Comparison of ENCODE assay signal across 1 cellular context in genomic region chr16:2671741-2672140, GRCh38.
TF ChIP-seq lines count a peak whose summit lies in the region.

No MANE protein-coding gene starts in this region.

TF ChIP-seq in K562, 482 proteins besides CTCF, POLR2A, EP300 and RAD21:
- TF ChIP-seq ZNF395 (CRISPR knock-in tag; IDR thresholded peaks at IDR 0.05) = no peak
- no peak for TF ChIP-seq SRF (CRISPR knock-in tag; IDR thresholded peaks at IDR 0.05)
- TF ChIP-seq BCOR (IDR thresholded peaks at IDR 0.05) = no peak
- no peak for TF ChIP-seq RNF2 (IDR thresholded peaks at IDR 0.05)
- no peak for TF ChIP-seq FIP1L1 (IDR thresholded peaks at IDR 0.05; ENCODE audit: low read depth, low read length, poor library complexity, severe bottlenecking)
- TF ChIP-seq ZNF41 (CRISPR knock-in tag; conservative IDR thresholded peaks at IDR 0.05) = no peak
- no peak for TF ChIP-seq MTA1 (IDR thresholded peaks at IDR 0.05; ENCODE audit: borderline replicate concordance)
- TF ChIP-seq ZNF143 (CRISPR knock-in tag; IDR thresholded peaks at IDR 0.05) = no peak
- TF ChIP-seq ZBTB17 (CRISPR knock-in tag; IDR thresholded peaks at IDR 0.05) = no peak
- TF ChIP-seq PHB2 (IDR thresholded peaks at IDR 0.05; ENCODE audit: low read depth) = no peak
TF ChIP-seq in K562: peak in this region for 0.
